In genomic region chr5:97100486-97100885, GRCh38 we compare ENCODE assay signal across 16 cellular contexts. TPM values are rescaled to one million over a fixed set of nuclear protein-coding genes. Genes with fewer than 3 reads are reported as not detected.
"Had no signal": no experiment of that assay in that cellular context is flagged by ENCODE, and none has a peak within 500 bp of the region (broad histone marks: within the 10 kb centered on the region; RNA-seq: fewer than 3 reads in every experiment).

No MANE protein-coding gene starts in this region.

- H3K4me3 ChIP-seq: ascending aorta, uterus had no signal

- H3K9me3 Mint-ChIP-seq: activated CD8-positive, alpha-beta T cell treated with anti-CD3 and anti-CD28 coated beads for 36 hours; activated T-helper 1 cell treated with anti-CD3 and anti-CD28 coated beads, Interleukin-12 subunit alpha, Interleukin-12 subunit beta, Interleukin-2, Interleukin-4 antibody, amounts not matched to agents 30 ng/mL and 10 ng/mL and 1 ng/mL, durations not matched to agents 14 hours and 24 hours and 36 hours; central memory CD8-positive, alpha-beta T cell; dendritic cell treated with granulocyte-macrophage colony-stimulating factor and Interleukin-4, amounts not matched to agents 40 ng/mL and 50 ng/mL, for 4 days; stimulated activated naive CD8-positive, alpha-beta T cell treated with anti-CD3 and anti-CD28 coated beads, Interleukin-15, amount 100 ng/mL, for 72 hours had no signal

- H3K4me3 Mint-ChIP-seq: activated CD4-positive, alpha-beta T cell treated with anti-CD3 and anti-CD28 coated beads for 36 hours; activated CD8-positive, alpha-beta T cell treated with anti-CD3 and anti-CD28 coated beads for 36 hours; activated T-helper 1 cell treated with anti-CD3 and anti-CD28 coated beads, Interleukin-12 subunit alpha, Interleukin-12 subunit beta, Interleukin-2, Interleukin-4 antibody, amounts not matched to agents 30 ng/mL and 10 ng/mL and 1 ng/mL, durations not matched to agents 14 hours and 24 hours and 36 hours; central memory CD8-positive, alpha-beta T cell; dendritic cell treated with granulocyte-macrophage colony-stimulating factor and Interleukin-4, amounts not matched to agents 40 ng/mL and 50 ng/mL, for 4 days; stimulated activated naive CD8-positive, alpha-beta T cell treated with anti-CD3 and anti-CD28 coated beads, Interleukin-15, amount 100 ng/mL, for 72 hours had no signal

- H3K4me1 ChIP-seq: ascending aorta, uterus had no signal

- H3K27ac ChIP-seq: ascending aorta, uterus had no signal

- H3K9me3 ChIP-seq: ascending aorta, uterus had no signal

- DNase-seq: activated CD4-positive, alpha-beta T cell treated with anti-CD3 and anti-CD28 coated beads for 36 hours; activated CD8-positive, alpha-beta memory T cell treated with anti-CD3 and anti-CD28 coated beads, Interleukin-2, amount 50 U/mL, for 4 hours; activated CD8-positive, alpha-beta T cell treated with anti-CD3 and anti-CD28 coated beads for 36 hours; activated naive CD4-positive, alpha-beta T cell; foreskin fibroblast; mesendoderm; stimulated activated CD4-positive, alpha-beta T cell treated with anti-CD3 and anti-CD28 coated beads, Interleukin-15, amount 100 ng/mL, for 24 hours; stimulated activated CD4-positive, alpha-beta T cell treated with anti-CD3 and anti-CD28 coated beads, Interleukin-4, amount 100 ng/mL, for 24 hours; stimulated activated naive CD8-positive, alpha-beta T cell treated with anti-CD3 and anti-CD28 coated beads, Interleukin-15, amount 100 ng/mL, for 72 hours; T1000; uterus had no signal

- H3K27me3 ChIP-seq: ascending aorta, uterus had no signal

- H3K36me3 ChIP-seq: ascending aorta, uterus had no signal

- H3K27me3 Mint-ChIP-seq: dendritic cell treated with granulocyte-macrophage colony-stimulating factor and Interleukin-4, amounts not matched to agents 40 ng/mL and 50 ng/mL, for 4 days; stimulated activated naive CD8-positive, alpha-beta T cell treated with anti-CD3 and anti-CD28 coated beads, Interleukin-15, amount 100 ng/mL, for 72 hours had no signal

- H3K27ac Mint-ChIP-seq: activated CD4-positive, alpha-beta T cell treated with anti-CD3 and anti-CD28 coated beads for 36 hours; activated CD8-positive, alpha-beta T cell treated with anti-CD3 and anti-CD28 coated beads for 36 hours; activated T-helper 1 cell treated with anti-CD3 and anti-CD28 coated beads, Interleukin-12 subunit alpha, Interleukin-12 subunit beta, Interleukin-2, Interleukin-4 antibody, amounts not matched to agents 30 ng/mL and 10 ng/mL and 1 ng/mL, durations not matched to agents 14 hours and 24 hours and 36 hours; dendritic cell treated with granulocyte-macrophage colony-stimulating factor and Interleukin-4, amounts not matched to agents 40 ng/mL and 50 ng/mL, for 4 days; stimulated activated naive CD8-positive, alpha-beta T cell treated with anti-CD3 and anti-CD28 coated beads, Interleukin-15, amount 100 ng/mL, for 72 hours had no signal

RNA-seq across cellular contexts. Expression of gene LIX1, which starts 41.9 kb away (rescaled TPM):
- total RNA-seq: activated CD4-positive, alpha-beta T cell treated with anti-CD3 and anti-CD28 coated beads for 36 hours; activated CD8-positive, alpha-beta T cell treated with anti-CD3 and anti-CD28 coated beads for 36 hours; activated T-helper 1 cell treated with anti-CD3 and anti-CD28 coated beads, Interleukin-12 subunit alpha, Interleukin-12 subunit beta, Interleukin-2, Interleukin-4 antibody, amounts not matched to agents 30 ng/mL and 10 ng/mL and 1 ng/mL, durations not matched to agents 14 hours and 24 hours and 36 hours; ascending aorta; left lobe of liver had no signal
